Comparison of ENCODE assay signal across 8 cellular contexts in the genomic region with DNA sequence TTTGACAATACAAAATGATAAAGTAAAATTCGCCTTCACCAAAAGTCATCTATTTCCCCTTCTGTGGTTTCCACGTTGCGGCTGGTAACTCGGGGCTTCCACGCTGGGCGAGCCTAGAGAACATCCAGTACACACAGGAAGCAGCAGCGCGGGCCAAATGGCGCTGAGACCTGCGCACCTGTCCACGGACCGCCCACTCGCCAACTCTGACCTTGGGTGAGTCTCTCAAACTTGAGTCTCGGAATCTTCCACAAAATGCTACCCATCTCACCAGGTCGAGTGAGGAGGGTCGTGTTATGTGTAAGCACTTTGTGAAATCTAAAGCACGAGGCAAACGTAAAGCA. TPM values are rescaled to one million over a fixed set of nuclear protein-coding genes. Genes with fewer than 3 reads are reported as not detected.
DNase-seq lines count a peak whose midpoint lies in the region; ATAC-seq and TF ChIP-seq lines count a peak whose summit lies in the region.

No MANE protein-coding gene starts in this region.

- in situ Hi-C loops in GM13976 (cut with MboI; ENCODE audit: low sequenced_read_pairs, unreplicated experiment) = loop anchor here (10.0 kb wide), 4 partner anchors 55 to 495 kb away; no protein-coding TSS in a partner anchor

- no peaks in the 10 kb centered on the region for H3K27me3 Mint-ChIP-seq in WTC11 (ENCODE audit: low read depth)

- peak overlapping the region; percentile 78 for H3K4me3 ChIP-seq in HEK293 (ENCODE audit: low read depth, low read length)
- peak overlapping the region; percentile 75 for H3K4me3 ChIP-seq in NB4 (ENCODE audit: low read depth, low read length)
- peak overlapping the region; percentile 83 for H3K4me3 ChIP-seq in choroid plexus epithelial cell (ENCODE audit: low read depth, low read length)
- peak overlapping the region; percentile 60 for H3K4me3 ChIP-seq in mucosa of descending colon

- DNase-seq in GM13976 (ENCODE audit: low spot score) (peak; percentile 60), NB4 (ENCODE audit: low read depth) (peak; percentile 75), WTC11 (ENCODE audit: low spot score) (peak; percentile 29), choroid plexus epithelial cell (ENCODE audit: low read depth) (no peak), mucosa of descending colon (peak; percentile 84 to 89 (median 86)), SK-N-DZ (ENCODE audit: low spot score) (no peak)
- DNase-seq in stimulated activated naive CD8-positive, alpha-beta T cell treated with anti-CD3 and anti-CD28 coated beads, Interleukin-15, Interleukin-2, amounts not matched to agents 100 U/mL and 50 U/mL, for 24 hours = peak; percentile 82

- peaks cover 20% of the 10 kb centered on the region for H3K36me3 Mint-ChIP-seq in WTC11

- H3K4me1 Mint-ChIP-seq in WTC11 = peaks cover 18% of the 10 kb centered on the region

- H3K4me1 ChIP-seq in HEK293 (ENCODE audit: control insufficient read depth, insufficient read depth, low read length) (no peaks in the 10 kb centered on the region), mucosa of descending colon (ENCODE audit: low read depth) (peaks cover 5% of the 10 kb centered on the region)

- POLR2A ChIA-PET in HEK293 (lab: Yijun Ruan, JAX) (interaction anchor here (0.6 to 1.9 kb wide), 14 partner anchors 14 to 595 kb away, joined by 3 to 15 read pairs (median 4); partner anchors contain the start of gene PTGFRN), WTC11 (lab: Charles Lee) (interaction anchor here (0.7 to 2.1 kb wide), 14 partner anchors 61 to 490 kb away, joined by 3 to 8 read pairs (median 4); partner anchors contain the start of genes CD58, IGSF3 and PTGFRN)

- H3K9me3 ChIP-seq in HEK293 (ENCODE audit: control insufficient read depth, insufficient read depth, low read depth, low read length) (no peaks in the 10 kb centered on the region), mucosa of descending colon (no peaks in the 10 kb centered on the region)

- no peaks in the 10 kb centered on the region; the same call in 1 of the 2 replicates for H3K9me3 Mint-ChIP-seq in WTC11

- TF ChIP-seq CTCF in GM13976 (IDR thresholded peaks at IDR 0.05; ENCODE audit: borderline replicate concordance, control extremely low read depth, extremely low read depth, insufficient read depth, missing control alignments) = no peak
- no peak for TF ChIP-seq CTCF in HEK293 (tag by site-specific recombination; IDR thresholded peaks at IDR 0.05)
- no peak for TF ChIP-seq CTCF in NB4 (IDR thresholded peaks at IDR 0.05; ENCODE audit: low read depth, low read length)
- no peak for TF ChIP-seq CTCF in WTC11 (IDR thresholded peaks at IDR 0.05)
- no peak for TF ChIP-seq CTCF in choroid plexus epithelial cell (conservative IDR thresholded peaks at IDR 0.05; ENCODE audit: low read depth, low read length)
- TF ChIP-seq CTCF in mucosa of descending colon (IDR thresholded peaks at IDR 0.05) = no peak

- no peak overlapping the region for H3K4me3 Mint-ChIP-seq in WTC11

- H3K27ac ChIP-seq in HEK293 (ENCODE audit: extremely low read depth, low read depth, low read length) = peak overlapping the region; percentile 86

- H3K36me3 ChIP-seq in HEK293 (ENCODE audit: control insufficient read depth in 2 of 2, insufficient read depth in 1 of 2, low read length in 2 of 2) = peaks cover 4 to 19% of the 10 kb centered on the region in 2 experiments; a peak in 2 of 3 replicates
- no peaks in the 10 kb centered on the region for H3K36me3 ChIP-seq in mucosa of descending colon (ENCODE audit: low read depth)

- intact Hi-C loops in mucosa of descending colon (cut with DNase I, micrococcal nuclease) = loop anchor here (5.0 to 10.0 kb wide), 3 partner anchors 142 to 322 kb away; partner anchors contain the start of gene PTGFRN (in 1 of the 2)

- no peak overlapping the region for H3K27ac Mint-ChIP-seq in WTC11

- ATAC-seq in WTC11 (no peak), mucosa of descending colon (peak; percentile 76)
- peak; percentile 16 for ATAC-seq in stimulated activated naive CD8-positive, alpha-beta T cell treated with anti-CD3 and anti-CD28 coated beads, Interleukin-15, Interleukin-2, amounts not matched to agents 100 U/mL and 50 U/mL, for 24 hours

- no peak for TF ChIP-seq POLR2A in NB4 (IDR thresholded peaks at IDR 0.05; ENCODE audit: extremely low read depth, insufficient read length)

- CTCF ChIA-PET in HEK293 (lab: Yijun Ruan, JAX) = interaction anchor here (0.7 to 1.9 kb wide), 5 partner anchors 9 to 921 kb away, joined by 3 to 13 read pairs (median 5); no protein-coding TSS in a partner anchor
- CTCF ChIA-PET in WTC11 (lab: Charles Lee) = interaction anchor here (0.9 to 1.9 kb wide), 12 partner anchors 35 to 485 kb away, joined by 3 to 18 read pairs (median 7); partner anchors contain the start of genes IGSF3 and TRIM45

TF ChIP-seq in HEK293, 187 proteins besides CTCF, POLR2A, EP300 and RAD21 (continues in another document):
- TF ChIP-seq ZNF302 (tag by site-specific recombination; IDR thresholded peaks at IDR 0.05; ENCODE audit: low read depth) = no peak
- no peak for TF ChIP-seq ZBTB7A (tag by site-specific recombination; IDR thresholded peaks at IDR 0.05; ENCODE audit: low read depth)
- TF ChIP-seq WT1 (tag by site-specific recombination; IDR thresholded peaks at IDR 0.05) = no peak
- TF ChIP-seq ZNF654 (tag by site-specific recombination; IDR thresholded peaks at IDR 0.05; ENCODE audit: low read depth) = no peak
- no peak for TF ChIP-seq ZBTB26 (tag by site-specific recombination; optimal IDR thresholded peaks at IDR 0.05)

TF ChIP-seq in WTC11, 78 proteins besides CTCF, POLR2A, EP300 and RAD21:
- TF ChIP-seq NR3C1 (CRISPR knock-in tag; conservative IDR thresholded peaks at IDR 0.05; ENCODE audit: low read depth) (no peak), SOX15 (CRISPR knock-in tag; IDR thresholded peaks at IDR 0.05) (no peak), KAT7 (CRISPR knock-in tag; IDR thresholded peaks at IDR 0.05; ENCODE audit: borderline replicate concordance) (no peak), FOXJ3 (CRISPR knock-in tag; IDR thresholded peaks at IDR 0.05; ENCODE audit: borderline replicate concordance) (no peak), ZBTB21 (CRISPR knock-in tag; IDR thresholded peaks at IDR 0.05; ENCODE audit: borderline replicate concordance) (no peak), ZNF396 (CRISPR knock-in tag; IDR thresholded peaks at IDR 0.05; ENCODE audit: borderline replicate concordance) (no peak)
- TF ChIP-seq, protein P1, sequence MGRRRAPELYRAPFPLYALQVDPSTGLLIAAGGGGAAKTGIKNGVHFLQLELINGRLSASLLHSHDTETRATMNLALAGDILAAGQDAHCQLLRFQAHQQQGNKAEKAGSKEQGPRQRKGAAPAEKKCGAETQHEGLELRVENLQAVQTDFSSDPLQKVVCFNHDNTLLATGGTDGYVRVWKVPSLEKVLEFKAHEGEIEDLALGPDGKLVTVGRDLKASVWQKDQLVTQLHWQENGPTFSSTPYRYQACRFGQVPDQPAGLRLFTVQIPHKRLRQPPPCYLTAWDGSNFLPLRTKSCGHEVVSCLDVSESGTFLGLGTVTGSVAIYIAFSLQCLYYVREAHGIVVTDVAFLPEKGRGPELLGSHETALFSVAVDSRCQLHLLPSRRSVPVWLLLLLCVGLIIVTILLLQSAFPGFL (CRISPR knock-in tag; IDR thresholded peaks at IDR 0.05; ENCODE audit: borderline replicate concordance) = no peak

RNA-seq across cellular contexts. Expression of gene TTF2, which starts 0.8 kb away (rescaled TPM):
- total RNA-seq in WTC11 (2021) (78.9 to 88.8 TPM (median 79.1 TPM) in 3 replicates), mucosa of descending colon (10 to 100 TPM; 21.5 to 35.4 (median 30.2) TPM)
- 24.8 and 28.6 TPM in 2 replicates for polyA plus RNA-seq in SK-N-DZ (2014; cell fraction: cytosol; rRNA removed)
- polyA plus RNA-seq in SK-N-DZ (2014; cell fraction: nucleus; rRNA removed) = 29.3 and 55.0 TPM in 2 replicates

RNA-seq across cellular contexts. Expression of gene CD101, which starts 57.7 kb away (rescaled TPM):
- total RNA-seq in WTC11 (2021) = 1.3 to 1.6 TPM (median 1.4 TPM) in 3 replicates
- 1 to 10 TPM; 4.6 to 6.1 (median 4.7) TPM for total RNA-seq in mucosa of descending colon
- 0.29 and 0.42 TPM in 2 replicates for polyA plus RNA-seq in SK-N-DZ (2014; cell fraction: cytosol; rRNA removed)
- 0.91 and 1.5 TPM in 2 replicates for polyA plus RNA-seq in SK-N-DZ (2014; cell fraction: nucleus; rRNA removed)

Comparison
In these comparisons a context has a peak if more than half of its experiments do, and no peak if none do; other contexts are left out.
1. DNase-seq: peak in GM13976 (single experiment), NB4 (single experiment), WTC11 (single experiment), mucosa of descending colon (3 of 3) and stimulated activated naive CD8-positive, alpha-beta T cell treated with anti-CD3 and anti-CD28 coated beads, Interleukin-15, Interleukin-2, amounts not matched to agents 100 U/mL and 50 U/mL, for 24 hours (single experiment); none in choroid plexus epithelial cell (single experiment) and SK-N-DZ (single experiment).
2. Peak in every context shown above with its lines, with median percentiles within 50 percentile points of each other: H3K4me3 ChIP-seq.